16 cellular contexts compared by ENCODE assay signal in the genomic region with DNA sequence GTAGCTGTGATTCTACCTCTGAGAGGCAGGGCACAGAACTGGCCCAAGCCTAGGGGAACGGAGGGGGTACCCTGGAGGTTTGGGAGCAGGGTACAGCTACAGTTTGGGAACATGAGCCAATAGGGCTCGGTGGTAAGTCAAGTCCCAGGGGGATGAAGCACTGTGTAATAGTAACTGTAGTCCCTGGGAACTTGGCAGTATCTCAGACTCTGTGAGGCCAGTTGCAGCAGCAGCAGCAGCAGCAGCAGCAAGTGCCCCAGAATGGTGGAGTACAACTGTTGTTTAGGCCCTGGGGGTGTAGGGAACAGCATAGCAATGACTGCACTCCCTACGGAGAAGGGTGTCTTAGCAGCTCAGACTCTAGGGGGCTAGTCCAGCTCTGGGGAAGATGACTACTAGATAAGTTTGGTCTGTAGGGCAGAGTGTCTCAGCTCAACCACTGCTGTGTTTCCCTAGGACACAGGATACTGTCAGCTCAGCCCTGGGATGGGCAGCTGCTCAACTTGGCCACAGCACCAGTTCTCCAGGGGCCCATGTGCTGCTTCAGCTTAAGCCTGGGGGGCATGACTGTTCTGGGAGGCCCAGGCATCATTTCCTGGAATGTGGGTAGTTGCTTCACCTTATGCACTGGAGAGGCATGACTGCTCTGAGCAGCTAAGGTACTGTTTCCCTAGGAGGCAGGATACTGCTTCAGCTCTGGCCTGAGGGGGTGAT. TPM values are rescaled to one million over a fixed set of nuclear protein-coding genes. Genes with fewer than 3 reads are reported as not detected.
DNase-seq lines count a peak whose midpoint lies in the region; ATAC-seq, FAIRE-seq and TF ChIP-seq lines count a peak whose summit lies in the region.
"Had no signal": no experiment of that assay in that cellular context is flagged by ENCODE, and none has a peak within 500 bp of the region (broad histone marks: within the 10 kb centered on the region; RNA-seq: fewer than 3 reads in every experiment).

No MANE protein-coding gene starts in this region.

- H4K20me1 ChIP-seq in HepG2 (ENCODE audit: insufficient read depth, low read length), result no peaks in the 10 kb centered on the region

- FAIRE-seq in HepG2 (lab: Jason Lieb, UNC), result no peak
- FAIRE-seq: A204.1 had no signal

- in situ Hi-C loops in HepG2 (cut with HindIII; ENCODE audit: extremely low pct_ligation_motif_present, low pct_unique_long_range_greater_than_20kb), result no loop called here

- H3K4me2 ChIP-seq in HepG2 (ENCODE audit: low read depth, low read length), result no peak overlapping the region

- no TSS peak for BruUV-seq in HepG2 (replicated peaks; lab: Mats Ljungman, UMichigan)

- TF ChIP-seq EP300 in HepG2 (IDR thresholded peaks at IDR 0.05; ENCODE audit: low read depth in 2 of 2, low read length in 2 of 2), result no peak
- no peak for TF ChIP-seq EP300 in HepG2 (CRISPR knock-in tag; IDR thresholded peaks at IDR 0.05; ENCODE audit: borderline replicate concordance)

- no peak overlapping the region for H2AFZ ChIP-seq in HepG2 (ENCODE audit: low read length)

- H3K27ac ChIP-seq in HepG2 (ENCODE audit: extremely low read length, insufficient read depth, low read length) (no peak overlapping the region), right lobe of liver (no peak overlapping the region), foreskin keratinocyte (no peak overlapping the region)
- H3K27ac ChIP-seq: heart right ventricle, left ventricle myocardium inferior, neutrophil had no signal

- H3K4me3 Mint-ChIP-seq in WTC11, result no peak overlapping the region
- H3K4me3 Mint-ChIP-seq in activated CD4-positive, alpha-beta T cell treated with anti-CD3 and anti-CD28 coated beads for 36 hours, result no peak overlapping the region
- H3K4me3 Mint-ChIP-seq: activated T-cell treated with anti-CD3 and anti-CD28 coated beads, Interleukin-2, amount 50 U/mL, for 4 hours had no signal

- DNase-seq in HepG2 (ENCODE audit: low spot score), result no peak
- DNase-seq in right lobe of liver, result no peak
- DNase-seq in WTC11 (ENCODE audit: low spot score), result no peak
- DNase-seq in foreskin keratinocyte, result peak; percentile 71 to 91
- DNase-seq in stromal cell of bone marrow (ENCODE audit: low read depth), result peak; percentile 51
- DNase-seq in SK-N-DZ (ENCODE audit: low spot score), result no peak
- DNase-seq in activated CD4-positive, alpha-beta T cell treated with anti-CD3 and anti-CD28 coated beads for 36 hours, result no peak
- no peak for DNase-seq in NCI-H1930 (lab: John Stamatoyannopoulos, UW)
- DNase-seq: activated T-cell treated with anti-CD3 and anti-CD28 coated beads, Interleukin-2, amount 50 U/mL, for 4 hours; Calu3; heart right ventricle; left ventricle myocardium inferior; NCI-H2171; stimulated activated CD4-positive, alpha-beta T cell treated with anti-CD3 and anti-CD28 coated beads, Interleukin-12 subunit alpha, Interleukin-12 subunit beta, amount 100 ng/mL, for 4 hours had no signal

- H3K9ac ChIP-seq in HepG2 (ENCODE audit: insufficient read depth, low read depth, low read length), result no peak overlapping the region

- H3K4me3 ChIP-seq in HepG2 (replicated peaks in 1 of 3; ENCODE audit: insufficient read depth in 1 of 3, low read depth in 2 of 3, low read length in 3 of 3), result no peak overlapping the region
- H3K4me3 ChIP-seq in right lobe of liver, result no peak overlapping the region
- H3K4me3 ChIP-seq: heart right ventricle, left ventricle myocardium inferior had no signal

- no peaks in the 10 kb centered on the region for H3K4me1 Mint-ChIP-seq in WTC11
- H3K4me1 Mint-ChIP-seq in activated CD4-positive, alpha-beta T cell treated with anti-CD3 and anti-CD28 coated beads for 36 hours, result no peaks in the 10 kb centered on the region

- H3K27me3 ChIP-seq in HepG2 (ENCODE audit: control insufficient read depth in 1 of 2, insufficient read depth in 2 of 2, low read length in 2 of 2) (peaks cover 0 to 1% of the 10 kb centered on the region in 2 experiments; a peak in 1 of 5 replicates), right lobe of liver (no peaks in the 10 kb centered on the region), foreskin keratinocyte (no peaks in the 10 kb centered on the region)
- H3K27me3 ChIP-seq: heart right ventricle, neutrophil had no signal

- H3K36me3 ChIP-seq in HepG2 (replicated peaks in 1 of 2; ENCODE audit: control insufficient read depth in 1 of 2, insufficient read depth in 2 of 2, low read length in 2 of 2), result no peaks in the 10 kb centered on the region
- H3K36me3 ChIP-seq in right lobe of liver, result no peaks in the 10 kb centered on the region
- H3K36me3 ChIP-seq: neutrophil had no signal

- no peaks in the 10 kb centered on the region for H3K9me3 Mint-ChIP-seq in WTC11
- no peaks in the 10 kb centered on the region for H3K9me3 Mint-ChIP-seq in activated CD4-positive, alpha-beta T cell treated with anti-CD3 and anti-CD28 coated beads for 36 hours (ENCODE audit: low read depth)
- H3K9me3 Mint-ChIP-seq: activated T-cell treated with anti-CD3 and anti-CD28 coated beads, Interleukin-2, amount 50 U/mL, for 4 hours had no signal

- CTCF ChIA-PET in HepG2 (lab: Yijun Ruan, JAX; ENCODE audit: low intra/inter-chr PET ratio, low total read pairs), result no interaction called here
- CTCF ChIA-PET in WTC11 (lab: Charles Lee), result no interaction called here
- CTCF ChIA-PET in activated CD4-positive, alpha-beta T cell treated with anti-CD3 and anti-CD28 coated beads for 36 hours (lab: Charles Lee), result interaction anchor here (0.5 to 1.3 kb wide), 5 partner anchors 14 to 548 kb away, joined by 3 to 4 read pairs (median 3); no protein-coding TSS in a partner anchor

- H3K4me1 ChIP-seq in HepG2 (ENCODE audit: insufficient read depth, low read length) (no peaks in the 10 kb centered on the region), right lobe of liver (no peaks in the 10 kb centered on the region), foreskin keratinocyte (peaks cover 10% of the 10 kb centered on the region)
- H3K4me1 ChIP-seq: heart right ventricle, left ventricle myocardium inferior had no signal

- TF ChIP-seq POLR2A in HepG2 (IDR thresholded peaks at IDR 0.05; ENCODE audit: insufficient read depth in 1 of 2, low read depth in 2 of 2, low read length in 2 of 2) (no peak), right lobe of liver (IDR thresholded peaks at IDR 0.05) (no peak)

- intact Hi-C loops in HepG2 (cut with micrococcal nuclease; ENCODE audit: unreplicated experiment) (no loop called here), right lobe of liver (cut with DNase I) (no loop called here)
- intact Hi-C loops in activated CD4-positive, alpha-beta T cell treated with anti-CD3 and anti-CD28 coated beads for 36 hours (cut with DNase I, micrococcal nuclease), result no loop called here

- H3K27ac Mint-ChIP-seq in WTC11, result no peak overlapping the region
- no peak overlapping the region for H3K27ac Mint-ChIP-seq in activated CD4-positive, alpha-beta T cell treated with anti-CD3 and anti-CD28 coated beads for 36 hours

- no peaks in the 10 kb centered on the region for H3K27me3 Mint-ChIP-seq in WTC11 (ENCODE audit: low read depth)
- no peaks in the 10 kb centered on the region for H3K27me3 Mint-ChIP-seq in activated CD4-positive, alpha-beta T cell treated with anti-CD3 and anti-CD28 coated beads for 36 hours

- no peaks in the 10 kb centered on the region for H3K79me2 ChIP-seq in HepG2 (ENCODE audit: insufficient read depth, low read length)

- TF ChIP-seq CTCF in HepG2 (CRISPR knock-in tag; IDR thresholded peaks at IDR 0.05), result no peak
- no peak for TF ChIP-seq CTCF in right lobe of liver (IDR thresholded peaks at IDR 0.05)
- no peak for TF ChIP-seq CTCF in WTC11 (IDR thresholded peaks at IDR 0.05)
- TF ChIP-seq CTCF in foreskin keratinocyte (conservative IDR thresholded peaks at IDR 0.05), result no peak

- TF ChIP-seq RAD21 in HepG2 (CRISPR knock-in tag; IDR thresholded peaks at IDR 0.05), result no peak

- no peaks in the 10 kb centered on the region for H3K9me3 ChIP-seq in HepG2 (ENCODE audit: low read length)
- H3K9me3 ChIP-seq in right lobe of liver, result no peaks in the 10 kb centered on the region
- H3K9me3 ChIP-seq: heart right ventricle, left ventricle myocardium inferior, neutrophil had no signal

- POLR2A ChIA-PET in HepG2 (lab: Yijun Ruan, JAX) (no interaction called here), WTC11 (lab: Charles Lee) (no interaction called here)
- POLR2A ChIA-PET in activated CD4-positive, alpha-beta T cell treated with anti-CD3 and anti-CD28 coated beads for 36 hours (lab: Charles Lee), result interaction anchor here (0.6 kb wide), 1 partner anchor 655 kb away, joined by 4 read pairs; no protein-coding TSS in a partner anchor

- H3K36me3 Mint-ChIP-seq in WTC11, result no peaks in the 10 kb centered on the region
- peaks cover 27% of the 10 kb centered on the region for H3K36me3 Mint-ChIP-seq in activated CD4-positive, alpha-beta T cell treated with anti-CD3 and anti-CD28 coated beads for 36 hours (ENCODE audit: low read depth)

- WGBS in HepG2 (ENCODE audit: low lambda C conversion rate), result 83% methylated on average over 3 of the region's 3 CpGs
- WGBS in right lobe of liver (ENCODE audit: insufficient coverage, low coverage, low lambda C conversion rate, missing lambda C conversion rate), result 100% methylated on average over 1 of the region's 3 CpGs

- ATAC-seq in HepG2, result peak; percentile 51
- ATAC-seq in right lobe of liver, result no peak
- peak; percentile 53 for ATAC-seq in WTC11
- ATAC-seq in foreskin keratinocyte, result peak; percentile 91
- ATAC-seq in activated CD4-positive, alpha-beta T cell treated with anti-CD3 and anti-CD28 coated beads for 36 hours, result no peak
- ATAC-seq: activated T-cell treated with anti-CD3 and anti-CD28 coated beads, Interleukin-2, amount 50 U/mL, for 4 hours had no signal

RNA-seq across cellular contexts. Expression of a gene that starts 20.5 kb away (rescaled TPM):
- 3.0 and 3.7 TPM in 2 replicates for total RNA-seq in HepG2 (2016; rRNA removed; fragmentation: Illumina TruSeq; extraction: Trizol)
- total RNA-seq in HepG2 (2016; cell fraction: cytosol; rRNA removed; fragmentation: Illumina TruSeq; extraction: Trizol; ENCODE audit: low read depth), result 5.1 and 6.0 TPM in 2 replicates
- total RNA-seq in HepG2 (2016; cell fraction: insoluble cytoplasmic fraction; rRNA removed; fragmentation: Illumina TruSeq; extraction: Trizol), result 3.2 TPM in 2 replicates
- total RNA-seq in HepG2 (2016; cell fraction: membrane; rRNA removed; fragmentation: Illumina TruSeq; extraction: Trizol), result 4.4 and 5.5 TPM in 2 replicates
- 4.1 and 7.1 TPM in 2 replicates for total RNA-seq in HepG2 (2016; cell fraction: nucleus; rRNA removed; fragmentation: Illumina TruSeq; extraction: Trizol)
- 5.0 and 5.4 TPM in 2 replicates for polyA plus RNA-seq in HepG2 (2011; rRNA removed)
- 0.99 and 1.7 TPM in 2 replicates for polyA plus RNA-seq in HepG2 (2011; cell fraction: cytosol; rRNA removed)
- polyA plus RNA-seq in HepG2 (2011; cell fraction: nucleus; rRNA removed), result 4.3 and 6.0 TPM in 2 replicates
- polyA plus RNA-seq in HepG2 (2012), result 2.4 and 3.7 TPM in 2 replicates
- polyA plus RNA-seq in HepG2 (2016; cell fraction: cytosol; fragmentation: Illumina TruSeq; extraction: Trizol; ENCODE audit: low read depth), result 0.49 and 0.67 TPM in 2 replicates
- polyA plus RNA-seq in HepG2 (2016; cell fraction: insoluble cytoplasmic fraction; fragmentation: Illumina TruSeq; extraction: Trizol; ENCODE audit: low read depth), result 2.2 and 2.8 TPM in 2 replicates
- polyA plus RNA-seq in HepG2 (2016; cell fraction: membrane; fragmentation: Illumina TruSeq; extraction: Trizol; ENCODE audit: low read depth), result 1.2 and 2.2 TPM in 2 replicates
- polyA plus RNA-seq in HepG2 (2016; cell fraction: nucleus; fragmentation: Illumina TruSeq; extraction: Trizol; ENCODE audit: insufficient read depth, low read depth), result 6.4 and 7.4 TPM in 2 replicates
- polyA minus RNA-seq in HepG2 (2011; rRNA and poly(A)+ RNA removed; ENCODE audit: low replicate concordance), result 1.1 and 1.2 TPM in 2 replicates
- polyA minus RNA-seq in HepG2 (2011; cell fraction: cytosol; rRNA and poly(A)+ RNA removed), result 2.8 and 4.5 TPM in 2 replicates
- polyA minus RNA-seq in HepG2 (2011; cell fraction: nucleus; rRNA and poly(A)+ RNA removed), result 9.0 and 12.1 TPM in 2 replicates
- total RNA-seq in right lobe of liver, result 1 to 10 TPM; 3.0 to 6.9 (median 4.3) TPM
- 3.3 to 6.8 TPM (median 6.6 TPM) in 3 replicates for total RNA-seq in WTC11 (2021)
- 2.1 and 2.4 TPM in 2 replicates for total RNA-seq in foreskin keratinocyte
- 0.49 and 0.59 TPM in 2 replicates for polyA plus RNA-seq in foreskin keratinocyte
- 12.6 and 18.1 TPM in 2 replicates for polyA plus RNA-seq in SK-N-DZ (2014; cell fraction: cytosol; rRNA removed)
- 18.8 and 22.1 TPM in 2 replicates for polyA plus RNA-seq in SK-N-DZ (2014; cell fraction: nucleus; rRNA removed)
- total RNA-seq in activated CD4-positive, alpha-beta T cell treated with anti-CD3 and anti-CD28 coated beads for 36 hours, result 1 to 10 TPM; 6.2 to 9.0 TPM

RNA-seq across cellular contexts. Expression of a gene that starts 21.1 kb away (rescaled TPM):
- total RNA-seq in HepG2 (2016; rRNA removed; fragmentation: Illumina TruSeq; extraction: Trizol), result 216 and 330 TPM in 2 replicates
- total RNA-seq in HepG2 (2016; cell fraction: cytosol; rRNA removed; fragmentation: Illumina TruSeq; extraction: Trizol; ENCODE audit: low read depth), result 27.5 and 31.5 TPM in 2 replicates
- total RNA-seq in HepG2 (2016; cell fraction: insoluble cytoplasmic fraction; rRNA removed; fragmentation: Illumina TruSeq; extraction: Trizol), result 213 and 333 TPM in 2 replicates
- total RNA-seq in HepG2 (2016; cell fraction: membrane; rRNA removed; fragmentation: Illumina TruSeq; extraction: Trizol), result 55.3 and 59.8 TPM in 2 replicates
- 103 and 110 TPM in 2 replicates for total RNA-seq in HepG2 (2016; cell fraction: nucleus; rRNA removed; fragmentation: Illumina TruSeq; extraction: Trizol)
- polyA plus RNA-seq in HepG2 (2011; rRNA removed), result 60.5 and 94.4 TPM in 2 replicates
- 19.0 and 23.4 TPM in 2 replicates for polyA plus RNA-seq in HepG2 (2011; cell fraction: cytosol; rRNA removed)
- polyA plus RNA-seq in HepG2 (2011; cell fraction: nucleus; rRNA removed), result 17.4 and 19.0 TPM in 2 replicates
- polyA plus RNA-seq in HepG2 (2012), result 101 and 137 TPM in 2 replicates
- 15.2 and 19.1 TPM in 2 replicates for polyA plus RNA-seq in HepG2 (2016; cell fraction: cytosol; fragmentation: Illumina TruSeq; extraction: Trizol; ENCODE audit: low read depth)
- 290 and 293 TPM in 2 replicates for polyA plus RNA-seq in HepG2 (2016; cell fraction: insoluble cytoplasmic fraction; fragmentation: Illumina TruSeq; extraction: Trizol; ENCODE audit: low read depth)
- 42.4 and 46.7 TPM in 2 replicates for polyA plus RNA-seq in HepG2 (2016; cell fraction: membrane; fragmentation: Illumina TruSeq; extraction: Trizol; ENCODE audit: low read depth)
- 180 and 190 TPM in 2 replicates for polyA plus RNA-seq in HepG2 (2016; cell fraction: nucleus; fragmentation: Illumina TruSeq; extraction: Trizol; ENCODE audit: insufficient read depth, low read depth)
- polyA minus RNA-seq in HepG2 (2011; rRNA and poly(A)+ RNA removed; ENCODE audit: low replicate concordance), result 14.9 and 21.8 TPM in 2 replicates
- polyA minus RNA-seq in HepG2 (2011; cell fraction: cytosol; rRNA and poly(A)+ RNA removed), result 48.1 and 67.0 TPM in 2 replicates
- 60.8 and 73.0 TPM in 2 replicates for polyA minus RNA-seq in HepG2 (2011; cell fraction: nucleus; rRNA and poly(A)+ RNA removed)
- 10 to 100 TPM; 14.2 to 27.0 (median 19.8) TPM for total RNA-seq in right lobe of liver
- total RNA-seq in WTC11 (2021), result 130 to 146 TPM (median 144 TPM) in 3 replicates
- 66.3 and 70.6 TPM in 2 replicates for total RNA-seq in foreskin keratinocyte
- polyA plus RNA-seq in foreskin keratinocyte, result 68.4 and 81.2 TPM in 2 replicates
- polyA plus RNA-seq in SK-N-DZ (2014; cell fraction: cytosol; rRNA removed), result 52.7 and 61.9 TPM in 2 replicates
- polyA plus RNA-seq in SK-N-DZ (2014; cell fraction: nucleus; rRNA removed), result 37.5 and 68.6 TPM in 2 replicates
- total RNA-seq in activated CD4-positive, alpha-beta T cell treated with anti-CD3 and anti-CD28 coated beads for 36 hours, result 100 to 1,000 TPM in 1 of 2 experiments, 10 to 100 TPM in 1; 92.5 to 129 TPM

Comparison
In these comparisons a context has a peak if more than half of its experiments do, and no peak if none do; other contexts are left out.
1. ATAC-seq: peak in HepG2 (single experiment), WTC11 (single experiment) and foreskin keratinocyte (single experiment); none in right lobe of liver (0 of 4) and activated CD4-positive, alpha-beta T cell treated with anti-CD3 and anti-CD28 coated beads for 36 hours (single experiment).
2. DNase-seq: peak in foreskin keratinocyte (2 of 2) and stromal cell of bone marrow (single experiment); none in HepG2 (single experiment), right lobe of liver (0 of 3), WTC11 (single experiment), SK-N-DZ (single experiment), activated CD4-positive, alpha-beta T cell treated with anti-CD3 and anti-CD28 coated beads for 36 hours (single experiment) and NCI-H1930 (0 of 2).